In the genomic region with DNA sequence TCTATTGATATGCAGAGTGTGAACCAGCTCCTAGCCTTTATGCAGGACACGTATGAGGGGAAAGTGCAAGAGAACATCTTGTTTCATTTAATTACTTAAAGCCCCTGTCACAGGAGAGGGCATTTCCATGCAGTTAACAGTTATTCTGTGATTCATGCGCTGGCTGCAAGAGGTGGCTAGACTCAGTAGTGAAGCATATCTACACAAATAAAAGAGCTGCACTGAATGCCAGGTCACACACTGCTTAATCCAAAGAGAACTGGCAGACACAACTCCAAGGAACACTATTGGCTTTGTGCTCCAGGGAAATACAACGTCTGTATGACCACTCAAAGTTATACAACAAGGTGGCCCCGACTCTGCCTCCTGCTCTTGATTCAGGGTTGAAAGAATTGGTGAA, we compare ENCODE assay signal across 1 cellular context.
TF ChIP-seq lines count a peak whose summit lies in the region.

No MANE protein-coding gene starts in this region.

TF ChIP-seq in HepG2, 621 proteins besides CTCF, POLR2A, EP300 and RAD21 (continued from another document):
- no peak for TF ChIP-seq JUND (CRISPR knock-in tag; IDR thresholded peaks at IDR 0.05)
- TF ChIP-seq, protein P1, sequence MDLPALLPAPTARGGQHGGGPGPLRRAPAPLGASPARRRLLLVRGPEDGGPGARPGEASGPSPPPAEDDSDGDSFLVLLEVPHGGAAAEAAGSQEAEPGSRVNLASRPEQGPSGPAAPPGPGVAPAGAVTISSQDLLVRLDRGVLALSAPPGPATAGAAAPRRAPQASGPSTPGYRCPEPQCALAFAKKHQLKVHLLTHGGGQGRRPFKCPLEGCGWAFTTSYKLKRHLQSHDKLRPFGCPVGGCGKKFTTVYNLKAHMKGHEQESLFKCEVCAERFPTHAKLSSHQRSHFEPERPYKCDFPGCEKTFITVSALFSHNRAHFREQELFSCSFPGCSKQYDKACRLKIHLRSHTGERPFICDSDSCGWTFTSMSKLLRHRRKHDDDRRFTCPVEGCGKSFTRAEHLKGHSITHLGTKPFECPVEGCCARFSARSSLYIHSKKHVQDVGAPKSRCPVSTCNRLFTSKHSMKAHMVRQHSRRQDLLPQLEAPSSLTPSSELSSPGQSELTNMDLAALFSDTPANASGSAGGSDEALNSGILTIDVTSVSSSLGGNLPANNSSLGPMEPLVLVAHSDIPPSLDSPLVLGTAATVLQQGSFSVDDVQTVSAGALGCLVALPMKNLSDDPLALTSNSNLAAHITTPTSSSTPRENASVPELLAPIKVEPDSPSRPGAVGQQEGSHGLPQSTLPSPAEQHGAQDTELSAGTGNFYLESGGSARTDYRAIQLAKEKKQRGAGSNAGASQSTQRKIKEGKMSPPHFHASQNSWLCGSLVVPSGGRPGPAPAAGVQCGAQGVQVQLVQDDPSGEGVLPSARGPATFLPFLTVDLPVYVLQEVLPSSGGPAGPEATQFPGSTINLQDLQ (CRISPR knock-in tag; IDR thresholded peaks at IDR 0.05) = no peak
- no peak for TF ChIP-seq ZNF235 (CRISPR knock-in tag; IDR thresholded peaks at IDR 0.05; ENCODE audit: borderline replicate concordance)
- TF ChIP-seq ZNF563 (CRISPR knock-in tag; IDR thresholded peaks at IDR 0.05) = no peak
- no peak for TF ChIP-seq ZNF572 (CRISPR knock-in tag; IDR thresholded peaks at IDR 0.05)
- no peak for TF ChIP-seq HNRNPK (IDR thresholded peaks at IDR 0.05; ENCODE audit: low read depth, low read length, poor library complexity, severe bottlenecking)
- TF ChIP-seq ZSCAN30 (CRISPR knock-in tag; IDR thresholded peaks at IDR 0.05) = no peak
- TF ChIP-seq, protein P2, sequence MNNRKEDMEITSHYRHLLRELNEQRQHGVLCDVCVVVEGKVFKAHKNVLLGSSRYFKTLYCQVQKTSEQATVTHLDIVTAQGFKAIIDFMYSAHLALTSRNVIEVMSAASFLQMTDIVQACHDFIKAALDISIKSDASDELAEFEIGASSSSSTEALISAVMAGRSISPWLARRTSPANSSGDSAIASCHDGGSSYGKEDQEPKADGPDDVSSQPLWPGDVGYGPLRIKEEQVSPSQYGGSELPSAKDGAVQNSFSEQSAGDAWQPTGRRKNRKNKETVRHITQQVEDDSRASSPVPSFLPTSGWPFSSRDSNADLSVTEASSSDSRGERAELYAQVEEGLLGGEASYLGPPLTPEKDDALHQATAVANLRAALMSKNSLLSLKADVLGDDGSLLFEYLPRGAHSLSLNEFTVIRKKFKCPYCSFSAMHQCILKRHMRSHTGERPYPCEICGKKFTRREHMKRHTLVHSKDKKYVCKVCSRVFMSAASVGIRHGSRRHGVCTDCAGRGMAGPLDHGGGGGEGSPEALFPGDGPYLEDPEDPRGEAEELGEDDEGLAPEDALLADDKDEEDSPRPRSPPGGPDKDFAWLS (CRISPR knock-in tag; IDR thresholded peaks at IDR 0.05; ENCODE audit: borderline replicate concordance) = no peak
